Comparison of ENCODE assay signal across 21 cellular contexts in the genomic region with DNA sequence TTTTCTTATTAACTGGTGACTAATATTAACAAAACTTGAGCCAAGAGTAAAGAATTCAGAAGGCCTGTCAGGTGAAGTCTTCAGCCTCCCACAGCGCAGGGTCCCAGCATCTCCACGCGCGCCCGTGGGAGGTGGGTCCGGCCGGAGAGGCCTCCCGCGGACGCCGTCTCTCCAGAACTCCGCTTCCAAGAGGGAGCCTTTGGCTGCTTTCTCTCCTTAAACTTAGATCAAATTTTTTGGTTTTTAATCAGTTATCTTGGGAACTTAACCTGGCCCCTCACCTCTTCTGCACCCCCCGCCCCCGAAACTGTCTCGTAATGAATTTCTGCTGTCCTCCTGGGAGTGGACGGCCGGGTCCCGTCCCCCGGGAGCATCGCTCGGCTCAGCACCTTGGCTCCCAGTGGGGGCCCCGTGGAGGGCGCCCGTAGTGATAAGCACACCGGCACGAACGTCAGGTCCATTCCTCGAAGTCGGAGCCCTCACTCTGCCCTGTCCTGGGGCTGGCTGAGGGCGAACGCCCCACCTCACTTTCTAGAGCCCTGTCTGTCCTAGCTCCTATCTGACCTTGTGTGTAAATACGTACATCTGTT. TPM values are rescaled to one million over a fixed set of nuclear protein-coding genes. Genes with fewer than 3 reads are reported as not detected.
DNase-seq lines count a peak whose midpoint lies in the region; ATAC-seq and TF ChIP-seq lines count a peak whose summit lies in the region.
"Had no signal": no experiment of that assay in that cellular context is flagged by ENCODE, and none has a peak within 500 bp of the region (broad histone marks: within the 10 kb centered on the region; RNA-seq: fewer than 3 reads in every experiment).

No MANE protein-coding gene starts in this region.

- H3K4me2 ChIP-seq in neuronal stem cell (ENCODE audit: insufficient read depth, low read length, poor library complexity, severe bottlenecking) = no peak overlapping the region

- no peak overlapping the region for H2AFZ ChIP-seq in neuronal stem cell (ENCODE audit: low read length)

- H3K14ac ChIP-seq in neuronal stem cell (ENCODE audit: low read length) = no peak overlapping the region

- POLR2A ChIA-PET in activated CD4-positive, alpha-beta T cell treated with anti-CD3 and anti-CD28 coated beads for 36 hours (lab: Charles Lee) = no interaction called here
- POLR2A ChIA-PET in Caco-2 (lab: Charles Lee) = no interaction called here

- TF ChIP-seq CTCF in Caco-2 (IDR thresholded peaks at IDR 0.05; ENCODE audit: insufficient read depth in 1 of 2, low read depth in 1 of 2, low read length in 1 of 2, severe bottlenecking in 1 of 2, unreplicated experiment in 1 of 2) = no peak
- no peak for TF ChIP-seq CTCF in foreskin keratinocyte (conservative IDR thresholded peaks at IDR 0.05)

- no peak overlapping the region for H3K27ac ChIP-seq in neuronal stem cell (replicated peaks; ENCODE audit: low read length)
- no peak overlapping the region for H3K27ac ChIP-seq in foreskin keratinocyte
- H3K27ac ChIP-seq: SJSA1 had no signal

- intact Hi-C loops in activated CD4-positive, alpha-beta T cell treated with anti-CD3 and anti-CD28 coated beads for 36 hours (cut with DNase I, micrococcal nuclease) = no loop called here
- intact Hi-C loops in Caco-2 (cut with micrococcal nuclease; ENCODE audit: unreplicated experiment) = no loop called here

- no peak overlapping the region for H3K9ac ChIP-seq in neuronal stem cell (ENCODE audit: low read depth, low read length, poor library complexity)

- no peak overlapping the region for H2AK5ac ChIP-seq in neuronal stem cell (ENCODE audit: low read depth, low read length)

- no peak for ATAC-seq in activated CD4-positive, alpha-beta T cell treated with anti-CD3 and anti-CD28 coated beads for 36 hours
- no peak for ATAC-seq in activated T-helper 17 cell treated with anti-CD3 and anti-CD28 coated beads, Interleukin-2, amount 50 U/mL, for 72 hours (replicated peaks)
- ATAC-seq in HG02642 (IDR thresholded peaks at IDR 0.05; ENCODE audit: poor library complexity, unreplicated experiment) = no peak
- ATAC-seq in foreskin keratinocyte = no peak

- H3K4ac ChIP-seq in neuronal stem cell (ENCODE audit: low read length) = no peak overlapping the region

- no peak overlapping the region for H2BK120ac ChIP-seq in neuronal stem cell (ENCODE audit: low read depth, low read length)

- peak overlapping the region; percentile 65 for H4K8ac ChIP-seq in neuronal stem cell (ENCODE audit: low read depth, low read length)

- DNase-seq in activated CD4-positive, alpha-beta T cell treated with anti-CD3 and anti-CD28 coated beads for 36 hours = no peak
- no peak for DNase-seq in activated CD4-positive, alpha-beta T cell treated with anti-CD3 and anti-CD28 coated beads for 48 hours
- DNase-seq in Caco-2 (no peak), neuronal stem cell (ENCODE audit: low spot score) (no peak), NCI-H2196 (lab: John Stamatoyannopoulos, UW; ENCODE audit: unreplicated experiment) (no peak), foreskin keratinocyte (no peak)
- DNase-seq: 8988T, AML-193, DMS53, GF-D8, KBM-7, NCI-H1105, NCI-H146, NCI-H2081, NCI-H2171, NCI-H524 treated with DMSO at 0.1 percent for 48 hours, NCI-H82 had no signal

- H3K79me1 ChIP-seq in neuronal stem cell (ENCODE audit: low read depth, low read length) = peaks cover 1% of the 10 kb centered on the region

- no CpG with 5 or more reads among the region's 32 CpGs for WGBS in neuronal stem cell (ENCODE audit: extremely low coverage in 2 of 2, insufficient read length in 2 of 2, insufficient replicate concordance in 1 of 2), 2 donors

- peaks cover 11% of the 10 kb centered on the region for H3K36me3 Mint-ChIP-seq in activated CD4-positive, alpha-beta T cell treated with anti-CD3 and anti-CD28 coated beads for 36 hours (ENCODE audit: low read depth)
- peaks cover 25% of the 10 kb centered on the region for H3K36me3 Mint-ChIP-seq in Caco-2 (ENCODE audit: insufficient read depth, unreplicated experiment)
- peaks cover 42% of the 10 kb centered on the region for H3K36me3 Mint-ChIP-seq in activated T-helper 17 cell treated with anti-CD3 and anti-CD28 coated beads, Interleukin-2, amount 50 U/mL, for 72 hours (ENCODE audit: low read depth)

- H3K36me3 ChIP-seq in Caco-2 (ENCODE audit: control insufficient read depth, insufficient read depth, low read length) (peaks cover 2% of the 10 kb centered on the region; the same call in 1 of the 2 replicates), neuronal stem cell (replicated peaks in 1 of 2; ENCODE audit: control insufficient read depth in 2 of 2, insufficient read depth in 2 of 2, low read length in 2 of 2) (peaks cover 0 to 37% of the 10 kb centered on the region in 2 donors)

- peaks cover 20% of the 10 kb centered on the region for H3K4me1 Mint-ChIP-seq in activated CD4-positive, alpha-beta T cell treated with anti-CD3 and anti-CD28 coated beads for 36 hours
- H3K4me1 Mint-ChIP-seq in Caco-2 (ENCODE audit: low read depth, unreplicated experiment) = no peaks in the 10 kb centered on the region
- no peaks in the 10 kb centered on the region for H3K4me1 Mint-ChIP-seq in activated T-helper 17 cell treated with anti-CD3 and anti-CD28 coated beads, Interleukin-2, amount 50 U/mL, for 72 hours

- H3K27me3 ChIP-seq in Caco-2 (replicated peaks; ENCODE audit: control insufficient read depth, insufficient read depth, low read length) = no peaks in the 10 kb centered on the region
- peaks cover 0 to 4% (median 0%) of the 10 kb centered on the region in 3 experiments for H3K27me3 ChIP-seq in neuronal stem cell (ENCODE audit: control insufficient read depth in 3 of 3, insufficient read depth in 3 of 3, low read depth in 1 of 3, low read length in 3 of 3)
- H3K27me3 ChIP-seq in foreskin keratinocyte = peaks cover 22% of the 10 kb centered on the region
- H3K27me3 ChIP-seq: SJSA1 had no signal

- H3K9me3 Mint-ChIP-seq in activated CD4-positive, alpha-beta T cell treated with anti-CD3 and anti-CD28 coated beads for 36 hours (ENCODE audit: low read depth) = no peaks in the 10 kb centered on the region
- H3K9me3 Mint-ChIP-seq in Caco-2 (ENCODE audit: unreplicated experiment) = no peaks in the 10 kb centered on the region
- no peaks in the 10 kb centered on the region for H3K9me3 Mint-ChIP-seq in activated T-helper 17 cell treated with anti-CD3 and anti-CD28 coated beads, Interleukin-2, amount 50 U/mL, for 72 hours

- no peak overlapping the region for H4K91ac ChIP-seq in neuronal stem cell (ENCODE audit: low read depth, low read length, poor library complexity)

- BruUV-seq in Caco-2 (replicated peaks; lab: Mats Ljungman, UMichigan) = TSS peak; percentile 14

- H2BK5ac ChIP-seq in neuronal stem cell (ENCODE audit: low read length) = no peak overlapping the region

- H3K4me3 Mint-ChIP-seq in activated CD4-positive, alpha-beta T cell treated with anti-CD3 and anti-CD28 coated beads for 36 hours = no peak overlapping the region
- H3K4me3 Mint-ChIP-seq in Caco-2 (ENCODE audit: unreplicated experiment) = no peak overlapping the region
- H3K4me3 Mint-ChIP-seq in activated T-helper 17 cell treated with anti-CD3 and anti-CD28 coated beads, Interleukin-2, amount 50 U/mL, for 72 hours = no peak overlapping the region
- H3K4me3 Mint-ChIP-seq: CD14-positive monocyte had no signal

- H3K23ac ChIP-seq in neuronal stem cell (ENCODE audit: low read depth, low read length, poor library complexity) = peak overlapping the region; percentile 55

- H3K18ac ChIP-seq in neuronal stem cell (ENCODE audit: low read length) = no peak overlapping the region

- H3K4me3 ChIP-seq in Caco-2 (ENCODE audit: low read depth, low read length) (no peak overlapping the region), neuronal stem cell (ENCODE audit: low read length in 2 of 2) (no peak overlapping the region)
- H3K4me3 ChIP-seq: SJSA1 had no signal

- H2BK15ac ChIP-seq in neuronal stem cell (ENCODE audit: low read length) = no peak overlapping the region

- peak overlapping the region; percentile 25 for H3K27ac Mint-ChIP-seq in activated CD4-positive, alpha-beta T cell treated with anti-CD3 and anti-CD28 coated beads for 36 hours
- H3K27ac Mint-ChIP-seq in Caco-2 (ENCODE audit: unreplicated experiment) = no peak overlapping the region
- peak overlapping the region; percentile 46 for H3K27ac Mint-ChIP-seq in activated T-helper 17 cell treated with anti-CD3 and anti-CD28 coated beads, Interleukin-2, amount 50 U/mL, for 72 hours
- H3K27ac Mint-ChIP-seq: CD14-positive monocyte had no signal

- H3K4me1 ChIP-seq in Caco-2 = no peaks in the 10 kb centered on the region
- H3K4me1 ChIP-seq in neuronal stem cell (ENCODE audit: control insufficient read depth in 2 of 2, insufficient read depth in 1 of 2, low read depth in 1 of 2, low read length in 2 of 2) = peaks cover 7 to 14% of the 10 kb centered on the region in 2 donors
- H3K4me1 ChIP-seq in foreskin keratinocyte = no peaks in the 10 kb centered on the region

- CTCF ChIA-PET in activated CD4-positive, alpha-beta T cell treated with anti-CD3 and anti-CD28 coated beads for 36 hours (lab: Charles Lee) = no interaction called here
- CTCF ChIA-PET in Caco-2 (lab: Charles Lee) = no interaction called here

- H3K9me3 ChIP-seq in Caco-2 (no peaks in the 10 kb centered on the region), neuronal stem cell (replicated peaks in 1 of 2; ENCODE audit: control insufficient read depth in 2 of 2, insufficient read depth in 1 of 2, low read depth in 1 of 2, low read length in 2 of 2) (no peaks in the 10 kb centered on the region)
- H3K9me3 ChIP-seq: SJSA1 had no signal

- no peak overlapping the region for H2BK12ac ChIP-seq in neuronal stem cell (ENCODE audit: low read length)

- H3K27me3 Mint-ChIP-seq in activated CD4-positive, alpha-beta T cell treated with anti-CD3 and anti-CD28 coated beads for 36 hours = no peaks in the 10 kb centered on the region
- no peaks in the 10 kb centered on the region for H3K27me3 Mint-ChIP-seq in Caco-2 (ENCODE audit: insufficient read depth, unreplicated experiment)
- no peaks in the 10 kb centered on the region for H3K27me3 Mint-ChIP-seq in activated T-helper 17 cell treated with anti-CD3 and anti-CD28 coated beads, Interleukin-2, amount 50 U/mL, for 72 hours

RNA-seq across cellular contexts. Expression of gene TRAPPC10, which starts 29.5 kb away (rescaled TPM):
- 10 to 100 TPM; 40.2 to 58.7 TPM for total RNA-seq in activated CD4-positive, alpha-beta T cell treated with anti-CD3 and anti-CD28 coated beads for 36 hours
- total RNA-seq in Caco-2 (2022) = 43.4 and 49.4 TPM in 2 replicates
- 10 to 100 TPM; 48.5 to 72.8 TPM for total RNA-seq in activated T-helper 17 cell treated with anti-CD3 and anti-CD28 coated beads, Interleukin-2, amount 50 U/mL, for 72 hours
- 11.6 TPM for polyA plus RNA-seq in neuronal stem cell (2013, experiment 1 of 2)
- polyA plus RNA-seq in neuronal stem cell (2013, experiment 2 of 2) = 12.2 TPM
- 24.3 and 27.5 TPM in 2 replicates for total RNA-seq in foreskin keratinocyte
- polyA plus RNA-seq in foreskin keratinocyte = 6.0 and 6.7 TPM in 2 replicates
